2 cellular contexts compared by ENCODE assay signal in genomic region chr1:28653063-28653462, GRCh38.
TF ChIP-seq lines count a peak whose summit lies in the region.
"Not testable (repeated sequence)": the region's sequence is repeated elsewhere in the genome, so short reads cannot be mapped to it uniquely, and the experiment has no call there.

No MANE protein-coding gene starts in this region.

TF ChIP-seq in K562, 482 proteins besides CTCF, POLR2A, EP300 and RAD21:
- TF ChIP-seq CEBPB (tag; IDR thresholded peaks at IDR 0.05), result peak; percentile 79
- not testable (repeated sequence) for TF ChIP-seq PBX2 (CRISPR knock-in tag; IDR thresholded peaks at IDR 0.05; ENCODE audit: low read depth)
- 0 out of 2 replicates have a peak, but pooled peaks have one; percentile 15 for TF ChIP-seq PBX2 (tag; conservative IDR thresholded peaks at IDR 0.05; ENCODE audit: low read depth)
- TF ChIP-seq MEIS2 (IDR thresholded peaks at IDR 0.05; ENCODE audit: partially characterized antibody), result peak; percentile 51

TF ChIP-seq in HepG2, 621 proteins besides CTCF, POLR2A, EP300 and RAD21:
- peak; percentile 47; the same call in 1 of the 2 replicates for TF ChIP-seq ZMYM3 (CRISPR knock-in tag; IDR thresholded peaks at IDR 0.05)
- TF ChIP-seq CEBPG (CRISPR knock-in tag; IDR thresholded peaks at IDR 0.05), result peak; percentile 26; the same call in 1 of the 2 replicates
- peak; percentile 68; the same call in 1 of the 2 replicates for TF ChIP-seq ZNF770 (CRISPR knock-in tag; IDR thresholded peaks at IDR 0.05)
- peak; percentile 22; the same call in 1 of the 2 replicates for TF ChIP-seq CEBPB (IDR thresholded peaks at IDR 0.05; ENCODE audit: borderline replicate concordance, low read depth, low read length)
- peak; percentile 83 for TF ChIP-seq ZNF121 (CRISPR knock-in tag; IDR thresholded peaks at IDR 0.05)
